In genomic region chr10:45972106-45972812, GRCh38 we compare ENCODE assay signal across 8 cellular contexts. TPM values are rescaled to one million over a fixed set of nuclear protein-coding genes. Genes with fewer than 3 reads are reported as not detected.
A peak's percentile ranks its signal among the peaks of the same experiment; 100 is the strongest.
DNase-seq lines count a peak whose midpoint lies in the region; ATAC-seq and TF ChIP-seq lines count a peak whose summit lies in the region.
"Not testable (repeated sequence)": the region's sequence is repeated elsewhere in the genome, so short reads cannot be mapped to it uniquely, and the experiment has no call there.

Gene TIMM23, plus strand, starts transcription at chr10:45972489. Its CDS starts 136 bp downstream, at chr10:45972625.

- H3K36me3 ChIP-seq in mucosa of descending colon (ENCODE audit: low read depth): not testable (repeated sequence)

- ATAC-seq in GM21526 (IDR thresholded peaks at IDR 0.05; ENCODE audit: low FRiP score, unreplicated experiment) (peak; percentile 62), mucosa of descending colon (peak; percentile 98)

- not testable (repeated sequence) for TF ChIP-seq EP300 in Ishikawa (IDR thresholded peaks at IDR 0.05; ENCODE audit: borderline replicate concordance)

- peak; percentile 77 for TF ChIP-seq POLR2A in erythroblast (IDR thresholded peaks at IDR 0.05; ENCODE audit: low read length)

- intact Hi-C loops in mucosa of descending colon (cut with DNase I, micrococcal nuclease): not testable (repeated sequence)

- H3K4me3 ChIP-seq in mucosa of descending colon: peak within 1 kb of the TSS; percentile 63

- H3K4me1 ChIP-seq in mucosa of descending colon (ENCODE audit: low read depth): peaks cover 11% of the 10 kb centered on the region

- TF ChIP-seq RAD21 in Ishikawa (IDR thresholded peaks at IDR 0.05; ENCODE audit: low read depth): not testable (repeated sequence)

- not testable (repeated sequence) for TF ChIP-seq CTCF in mucosa of descending colon (IDR thresholded peaks at IDR 0.05)

- H3K9me3 ChIP-seq in mucosa of descending colon: not testable (repeated sequence)

- DNase-seq in DMS 273 (lab: John Stamatoyannopoulos, UW; ENCODE audit: unreplicated experiment) (peak; percentile 92), erythroblast (lab: John Stamatoyannopoulos, UW) (peak; percentile 91 to 92), mucosa of descending colon (peak; percentile 92 to 93 (median 93))
- peak; percentile 91 for DNase-seq in activated T-cell treated with anti-CD3 and anti-CD28 coated beads, Interleukin-2, amount 50 U/mL, for 1 hour
- peak; percentile 82 to 84 for DNase-seq in stimulated activated CD8-positive, alpha-beta memory T cell treated with anti-CD3 and anti-CD28 coated beads, Interleukin-15, amount 100 ng/mL, for 48 hours (ENCODE audit: low read depth in 2 of 2)

TF ChIP-seq in Ishikawa, 13 proteins besides CTCF, POLR2A, EP300 and RAD21:
- TF ChIP-seq TAF1 (IDR thresholded peaks at IDR 0.05; ENCODE audit: low read depth) (peak; percentile 88), TCF12 (IDR thresholded peaks at IDR 0.05; ENCODE audit: low read depth) (peak; percentile 56; the same call in 1 of the 2 replicates), NFIC (IDR thresholded peaks at IDR 0.05) (0 out of 2 replicates have a peak, but pooled peaks have one; percentile 20), MAX (IDR thresholded peaks at IDR 0.05) (peak; percentile 79), YY1 (IDR thresholded peaks at IDR 0.05; ENCODE audit: low read depth) (0 out of 2 replicates have a peak, but pooled peaks have one; percentile 16), TEAD4 (IDR thresholded peaks at IDR 0.05) (peak; percentile 12; the same call in 1 of the 2 replicates), CREB1 (IDR thresholded peaks at IDR 0.05; ENCODE audit: low read depth) (0 out of 2 replicates have a peak, but pooled peaks have one; percentile 14)

TF ChIP-seq in PFSK-1, 5 proteins besides CTCF, POLR2A, EP300 and RAD21:
- TF ChIP-seq REST (IDR thresholded peaks at IDR 0.05; ENCODE audit: insufficient read depth in 1 of 2, low read depth in 2 of 2, low read length in 2 of 2) (0 out of 4 replicates have a peak, but pooled peaks of 1 of the 2 experiments have one; percentile 2), POLR2AphosphoS5 (IDR thresholded peaks at IDR 0.05; ENCODE audit: low read depth, low read length) (peak; percentile 66), TAF1 (IDR thresholded peaks at IDR 0.05; ENCODE audit: borderline replicate concordance, insufficient read depth, low read length) (peak; percentile 69; the same call in 1 of the 2 replicates)

RNA-seq across cellular contexts. Expression of gene TIMM23, which starts in this region (rescaled TPM):
- 73.4 TPM for polyA plus RNA-seq in PFSK-1 (2012; ENCODE audit: insufficient read length, low read depth)
- total RNA-seq in mucosa of descending colon: 10 to 100 TPM; 39.5 to 47.9 (median 47.6) TPM

Comparison
In these comparisons a context has a peak if more than half of its experiments do, and no peak if none do; other contexts are left out.
1. Peak in every context shown above with its lines: DNase-seq, ATAC-seq and H3K4me3 ChIP-seq.